Comparison of ENCODE assay signal across 9 cellular contexts in the genomic region with DNA sequence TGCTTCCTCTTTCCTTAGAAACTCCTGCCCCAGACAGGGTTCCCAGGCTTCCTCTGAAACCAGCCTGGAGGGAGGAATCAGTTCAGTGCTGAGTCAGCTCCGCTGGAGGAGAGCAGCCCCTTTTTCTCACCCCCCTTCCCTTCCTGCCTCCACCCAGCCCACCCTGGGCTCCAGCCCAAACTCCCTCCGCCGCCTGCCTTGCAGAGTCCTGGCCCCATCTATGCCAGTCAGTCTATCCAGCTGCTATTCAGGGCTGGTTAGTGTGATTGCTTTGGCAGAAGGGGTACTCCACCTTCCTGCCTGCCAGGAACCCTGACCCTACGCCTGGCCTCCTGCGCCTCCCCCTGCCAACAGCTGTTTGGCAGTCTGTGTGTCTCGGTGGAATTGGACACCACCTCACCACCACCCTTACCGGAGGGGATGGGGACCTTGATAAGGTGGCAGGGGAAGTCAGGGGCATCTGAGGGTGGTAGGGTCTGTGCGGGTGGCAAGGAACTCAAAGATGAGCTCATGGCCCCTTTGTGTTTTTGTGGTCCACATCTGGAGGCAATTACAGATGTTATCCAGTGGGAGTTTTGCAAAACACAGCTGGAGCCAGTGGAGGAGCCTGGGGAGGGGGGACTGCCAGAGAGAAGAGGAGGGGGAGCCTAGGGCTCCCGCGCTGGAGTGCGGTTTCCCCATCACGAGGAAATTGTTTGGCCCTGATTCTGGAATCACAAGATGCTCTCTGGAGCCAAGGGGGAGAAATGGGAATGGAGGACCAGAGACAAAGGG. TPM values are rescaled to one million over a fixed set of nuclear protein-coding genes. Genes with fewer than 3 reads are reported as not detected.
DNase-seq lines count a peak whose midpoint lies in the region; ATAC-seq, FAIRE-seq and TF ChIP-seq lines count a peak whose summit lies in the region.
"Had no signal": no experiment of that assay in that cellular context is flagged by ENCODE, and none has a peak within 500 bp of the region (broad histone marks: within the 10 kb centered on the region; RNA-seq: fewer than 3 reads in every experiment).

No MANE protein-coding gene starts in this region.

- POLR2A ChIA-PET in A549 (lab: Yijun Ruan, JAX) = interaction anchor here (0.7 kb wide), 1 partner anchor 18 kb away, joined by 3 read pairs; no protein-coding TSS in a partner anchor
- POLR2A ChIA-PET in T-cell (lab: Charles Lee) = no interaction called here

- no peak for TF ChIP-seq CTCF in A549 (IDR thresholded peaks at IDR 0.05)

- no peaks in the 10 kb centered on the region for H3K36me3 Mint-ChIP-seq in T-cell

- no peak for TF ChIP-seq RAD21 in A549 (conservative IDR thresholded peaks at IDR 0.05 in 1 of 2, IDR thresholded peaks at IDR 0.05 in 1 of 2)

- 87% methylated on average over 10 of the region's 12 CpGs for WGBS in A549 (ENCODE audit: missing lambda C conversion rate)

- no peak for TF ChIP-seq EP300 in A549 (IDR thresholded peaks at IDR 0.05)

- no peak overlapping the region for H3K4me3 Mint-ChIP-seq in T-cell

- ATAC-seq in A549 (no peak), T-cell (replicated peaks in 1 of 4) (no peak), HG02884 (IDR thresholded peaks at IDR 0.05; ENCODE audit: unreplicated experiment) (no peak)

- no peak for FAIRE-seq in A549 (lab: Jason Lieb, UNC)
- FAIRE-seq in endometrium (lab: Jason Lieb, UNC) = peak; percentile 92

- CTCF ChIA-PET in A549 (lab: Yijun Ruan, JAX) = interaction anchor here (0.6 to 9.9 kb wide), 12 partner anchors 9 to 428 kb away, joined by 3 to 259 read pairs (median 5); partner anchors contain the start of genes LRP10 and MMP14
- CTCF ChIA-PET in T-cell (lab: Charles Lee) = interaction anchor here in 1 of 2 donors (1.0 kb wide), 1 partner anchor 24 kb away, joined by 5 read pairs; no protein-coding TSS in a partner anchor

- no peak overlapping the region for H3K27ac Mint-ChIP-seq in T-cell

- no peak for TF ChIP-seq POLR2A in A549 (IDR thresholded peaks at IDR 0.05; ENCODE audit: low read length)

- H3K9me3 Mint-ChIP-seq in T-cell = no peaks in the 10 kb centered on the region

- 0 out of 6 replicates have a peak overlapping the region, but pooled peaks of 1 of the 2 experiments have one; percentile 36 for H3K27ac ChIP-seq in A549

- H3K27me3 Mint-ChIP-seq in T-cell = peaks cover 17 to 29% of the 10 kb centered on the region in 2 donors

- DNase-seq in A549 (ENCODE audit: low read depth in 1 of 2, low spot score in 1 of 2) = no peak
- DNase-seq in NCI-H1105 treated with DMSO at 0.1 percent for 48 hours (lab: John Stamatoyannopoulos, UW) = peak; percentile 49
- peak; percentile 20 for DNase-seq in midbrain (lab: John Stamatoyannopoulos, UW)
- DNase-seq in ecto neural progenitor cell (ENCODE audit: low spot score) = no peak
- no peak for DNase-seq in NCI-H2227 treated with DMSO at 0.1 percent for 48 hours (lab: John Stamatoyannopoulos, UW)
- no peak for DNase-seq in T-cell

- no peak overlapping the region for H3K4me2 ChIP-seq in A549

- peaks cover 3 to 10% (median 9%) of the 10 kb centered on the region in 3 donors for H3K4me1 Mint-ChIP-seq in T-cell

- H3K4me1 ChIP-seq in A549 = peaks cover 4% of the 10 kb centered on the region; the same call in 2 of the 3 replicates

- H3K4me3 ChIP-seq in A549 = no peak overlapping the region

- no peaks in the 10 kb centered on the region for H3K9me3 ChIP-seq in A549

TF ChIP-seq in A549, 52 proteins besides CTCF, POLR2A, EP300 and RAD21:
- TF ChIP-seq HOXB5 (CRISPR knock-in tag; IDR thresholded peaks at IDR 0.05) (no peak), MAFK (IDR thresholded peaks at IDR 0.05; ENCODE audit: partially characterized antibody) (peak; percentile 36)
TF ChIP-seq in A549: peak in this region for 1.

RNA-seq across cellular contexts. Expression of gene MMP14, which starts 12.2 kb away (rescaled TPM):
- 1.9 and 2.5 TPM in 2 replicates for polyA plus RNA-seq in A549 (2011; rRNA removed)
- 1.9 TPM in 2 replicates for polyA plus RNA-seq in A549 (2012; cell fraction: cytosol; rRNA removed)
- 13.2 and 13.8 TPM in 2 replicates for polyA plus RNA-seq in A549 (2012; cell fraction: nucleus; rRNA removed)
- 1.1 to 2.0 TPM (median 1.5 TPM) in 3 replicates for polyA plus RNA-seq in A549 (2017; fragmentation: RNase III; extraction: RNeasy Plus Mini Kit Qiagen cat#74134 plus additional on column Dnase treatment)
- 1.7 and 2.3 TPM in 2 replicates for polyA minus RNA-seq in A549 (2011; rRNA and poly(A)+ RNA removed)
- 1 to 10 TPM; 1.9 to 3.7 (median 2.3) TPM for total RNA-seq in T-cell

RNA-seq across cellular contexts. Expression of gene MRPL52, which starts 18.9 kb away (rescaled TPM):
- 113 and 116 TPM in 2 replicates for polyA plus RNA-seq in A549 (2011; rRNA removed)
- polyA plus RNA-seq in A549 (2012; cell fraction: cytosol; rRNA removed) = 97.7 and 110 TPM in 2 replicates
- 56.3 and 70.8 TPM in 2 replicates for polyA plus RNA-seq in A549 (2012; cell fraction: nucleus; rRNA removed)
- polyA plus RNA-seq in A549 (2017; fragmentation: RNase III; extraction: RNeasy Plus Mini Kit Qiagen cat#74134 plus additional on column Dnase treatment) = 172 to 173 TPM (median 172 TPM) in 3 replicates
- 18.3 and 23.2 TPM in 2 replicates for polyA minus RNA-seq in A549 (2011; rRNA and poly(A)+ RNA removed)
- total RNA-seq in T-cell = 10 to 100 TPM; 36.5 to 70.1 (median 62.2) TPM

RNA-seq across cellular contexts. Expression of gene LRP10, which starts 23.0 kb away (rescaled TPM):
- polyA plus RNA-seq in A549 (2011; rRNA removed) (74.3 and 99.6 TPM in 2 replicates), A549 (2017; fragmentation: RNase III; extraction: RNeasy Plus Mini Kit Qiagen cat#74134 plus additional on column Dnase treatment) (45.5 to 62.9 TPM (median 57.2 TPM) in 3 replicates)
- 56.1 and 79.2 TPM in 2 replicates for polyA plus RNA-seq in A549 (2012; cell fraction: cytosol; rRNA removed)
- polyA plus RNA-seq in A549 (2012; cell fraction: nucleus; rRNA removed) = 93.7 and 133 TPM in 2 replicates
- 129 and 185 TPM in 2 replicates for polyA minus RNA-seq in A549 (2011; rRNA and poly(A)+ RNA removed)
- total RNA-seq in T-cell = 100 to 1,000 TPM in 1 of 5 donors, 10 to 100 TPM in 4; 67.0 to 103 (median 89.9) TPM

RNA-seq across cellular contexts. Expression of gene SLC7A7, which starts 33.3 kb away (rescaled TPM):
- polyA plus RNA-seq in A549 (2011; rRNA removed) (86.8 and 104 TPM in 2 replicates), A549 (2017; fragmentation: RNase III; extraction: RNeasy Plus Mini Kit Qiagen cat#74134 plus additional on column Dnase treatment) (30.1 to 44.2 TPM (median 39.8 TPM) in 3 replicates)
- polyA plus RNA-seq in A549 (2012; cell fraction: cytosol; rRNA removed) = 12.2 and 16.5 TPM in 2 replicates
- 13.7 and 22.7 TPM in 2 replicates for polyA plus RNA-seq in A549 (2012; cell fraction: nucleus; rRNA removed)
- 111 and 138 TPM in 2 replicates for polyA minus RNA-seq in A549 (2011; rRNA and poly(A)+ RNA removed)
- 1 to 10 TPM in 2 of 5 donors, under 1 TPM in 2, not detected in 1; 0.75 to 1.8 (median 0.98) TPM for total RNA-seq in T-cell

RNA-seq across cellular contexts. Expression of gene REM2, which starts 34.4 kb away (rescaled TPM):
- polyA plus RNA-seq in A549 (2011; rRNA removed) (0.29 and 0.31 TPM in 2 replicates), A549 (2017; fragmentation: RNase III; extraction: RNeasy Plus Mini Kit Qiagen cat#74134 plus additional on column Dnase treatment) (0.23 to 0.46 TPM (median 0.29 TPM) in 3 replicates)
- 0.21 and 0.30 TPM in 2 replicates for polyA plus RNA-seq in A549 (2012; cell fraction: cytosol; rRNA removed)
- 0.96 and 1.3 TPM in 2 replicates for polyA plus RNA-seq in A549 (2012; cell fraction: nucleus; rRNA removed)
- polyA minus RNA-seq in A549 (2011; rRNA and poly(A)+ RNA removed) = 0.39 TPM in 1 of 2 replicates, not detected in the other
- total RNA-seq in T-cell = 10 to 100 TPM in 1 of 5 donors, 1 to 10 TPM in 4; 4.1 to 10.6 (median 6.2) TPM
- total RNA-seq: glomerular endothelial cell had no signal

Comparison
In these comparisons a context has a peak if more than half of its experiments do, and no peak if none do; other contexts are left out.
1. DNase-seq: peak in NCI-H1105 treated with DMSO at 0.1 percent for 48 hours (single experiment) and midbrain (single experiment); none in A549 (0 of 2), ecto neural progenitor cell (single experiment), NCI-H2227 treated with DMSO at 0.1 percent for 48 hours (single experiment) and T-cell (0 of 34).